Comparison of ENCODE assay signal across 24 cellular contexts in the genomic region with DNA sequence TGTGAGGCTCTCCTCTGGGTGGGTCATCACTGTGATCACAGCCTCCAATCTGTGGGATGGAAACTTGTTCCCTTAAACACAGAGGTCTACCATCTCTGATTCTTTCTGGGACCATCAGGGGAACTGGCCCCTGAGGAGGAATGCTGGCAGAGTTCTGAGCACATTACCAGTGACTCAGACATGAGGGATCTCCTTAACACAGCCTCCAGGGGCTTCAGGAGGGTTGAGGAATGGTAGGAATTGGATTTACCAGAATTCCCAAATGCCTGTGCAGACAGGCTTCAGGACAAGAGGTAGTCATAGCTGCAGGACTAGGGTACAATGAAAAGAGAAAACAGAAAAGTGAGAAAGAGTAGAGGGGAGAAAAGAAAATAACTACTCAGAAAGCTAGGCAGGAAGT.
"Had no signal": no experiment of that assay in that cellular context is flagged by ENCODE, and none has a peak within 500 bp of the region (broad histone marks: within the 10 kb centered on the region; RNA-seq: fewer than 3 reads in every experiment).

No MANE protein-coding gene starts in this region.

- H3K27me3 Mint-ChIP-seq: activated CD8-positive, alpha-beta T cell treated with anti-CD3 and anti-CD28 coated beads for 36 hours; activated naive CD8-positive, alpha-beta T cell treated with anti-CD3 and anti-CD28 coated beads, Interleukin-2, amount 10 ng/mL, durations not matched to agents 7 days and 5 days; activated T-cell treated with anti-CD3 and anti-CD28 coated beads, Interleukin-2, amount 50 U/mL, for 24 hours; central memory CD8-positive, alpha-beta T cell; naive thymus-derived CD4-positive, alpha-beta T cell; stimulated activated memory B cell treated with anti-CD40 and anti-IgM and Interleukin-4, amounts not matched to agents 10 μg/mL and 1 μg/mL and 100 μg/mL, for 72 hours had no signal

- H3K9me3 Mint-ChIP-seq: activated T-helper 2 cell treated with anti-CD3 and anti-CD28 coated beads, Interferon-gamma antibody, Interleukin-2, Interleukin-4, amounts not matched to agents 10 μg/mL and 5 μg/mL and 100 μg/mL, durations not matched to agents 14 hours and 24 hours and 36 hours had no signal

- H3K4me2 ChIP-seq: smooth muscle cell had no signal

- H3K36me3 ChIP-seq: brain microvascular endothelial cell, colonic mucosa, gastrocnemius medialis, prostate gland, right lobe of liver, tibial artery, vagina had no signal

- DNase-seq: activated CD4-positive, alpha-beta T cell treated with anti-CD3 and anti-CD28 coated beads for 48 hours; activated CD4-positive, CD25-positive, alpha-beta regulatory T cell; activated CD8-positive, alpha-beta T cell treated with anti-CD3 and anti-CD28 coated beads for 36 hours; activated naive CD4-positive, alpha-beta T cell treated with Interleukin-2 at 50 U/mL for 16 hours; activated naive CD8-positive, alpha-beta T cell treated with anti-CD3 and anti-CD28 coated beads, Interleukin-2, amount 10 ng/mL, durations not matched to agents 7 days and 5 days; activated T-cell treated with anti-CD3 and anti-CD28 coated beads, Interleukin-2, amount 50 U/mL, for 24 hours; brain microvascular endothelial cell; colonic mucosa; gastrocnemius medialis; head of caudate nucleus; mesenchymal stem cell; right lobe of liver; stimulated activated CD4-positive, alpha-beta T cell treated with anti-CD3 and anti-CD28 coated beads, Interleukin-4, amount 100 ng/mL, for 4 hours; T-helper 1 cell; T-helper 9 cell; tibial artery had no signal

- FAIRE-seq: endometrium had no signal

- H3K4me1 Mint-ChIP-seq: activated naive CD8-positive, alpha-beta T cell treated with anti-CD3 and anti-CD28 coated beads, Interleukin-2, amount 10 ng/mL, durations not matched to agents 7 days and 5 days; central memory CD8-positive, alpha-beta T cell had no signal

- ATAC-seq: activated CD8-positive, alpha-beta T cell treated with anti-CD3 and anti-CD28 coated beads for 36 hours; gastrocnemius medialis; naive thymus-derived CD4-positive, alpha-beta T cell; right lobe of liver; stimulated activated memory B cell treated with anti-CD40 and anti-IgM and Interleukin-4, amounts not matched to agents 10 μg/mL and 1 μg/mL and 100 μg/mL, for 72 hours had no signal

- H3K4me1 ChIP-seq: colonic mucosa, gastrocnemius medialis, prostate gland, right lobe of liver, tibial artery, vagina had no signal

- H3K27ac Mint-ChIP-seq: activated CD8-positive, alpha-beta T cell treated with anti-CD3 and anti-CD28 coated beads for 36 hours; activated naive CD8-positive, alpha-beta T cell treated with anti-CD3 and anti-CD28 coated beads, Interleukin-2, amount 10 ng/mL, durations not matched to agents 7 days and 5 days; activated T-cell treated with anti-CD3 and anti-CD28 coated beads, Interleukin-2, amount 50 U/mL, for 24 hours; activated T-helper 2 cell treated with anti-CD3 and anti-CD28 coated beads, Interferon-gamma antibody, Interleukin-2, Interleukin-4, amounts not matched to agents 10 μg/mL and 5 μg/mL and 100 μg/mL, durations not matched to agents 14 hours and 24 hours and 36 hours; stimulated activated memory B cell treated with anti-CD40 and anti-IgM and Interleukin-4, amounts not matched to agents 10 μg/mL and 1 μg/mL and 100 μg/mL, for 72 hours had no signal

- H3K4me3 ChIP-seq: colonic mucosa, gastrocnemius medialis, prostate gland, right lobe of liver, smooth muscle cell, tibial artery, vagina had no signal

- H3K27ac ChIP-seq: brain microvascular endothelial cell, colonic mucosa, gastrocnemius medialis, prostate gland, right lobe of liver, tibial artery, vagina had no signal

- H3K4me3 Mint-ChIP-seq: activated CD8-positive, alpha-beta T cell treated with anti-CD3 and anti-CD28 coated beads for 36 hours; activated naive CD8-positive, alpha-beta T cell treated with anti-CD3 and anti-CD28 coated beads, Interleukin-2, amount 10 ng/mL, durations not matched to agents 7 days and 5 days; activated T-cell treated with anti-CD3 and anti-CD28 coated beads, Interleukin-2, amount 50 U/mL, for 24 hours; central memory CD8-positive, alpha-beta T cell; stimulated activated memory B cell treated with anti-CD40 and anti-IgM and Interleukin-4, amounts not matched to agents 10 μg/mL and 1 μg/mL and 100 μg/mL, for 72 hours had no signal

- H3K9me3 ChIP-seq: colonic mucosa, gastrocnemius medialis, prostate gland, right lobe of liver, vagina had no signal

- H3K27me3 ChIP-seq: brain microvascular endothelial cell, colonic mucosa, gastrocnemius medialis, right lobe of liver, tibial artery, vagina had no signal
